ENCODE assay signal across 28 cellular contexts in genomic region chr7:47526466-47526865, GRCh38. TPM values are rescaled to one million over a fixed set of nuclear protein-coding genes. Genes with fewer than 3 reads are reported as not detected.
DNase-seq lines count a peak whose midpoint lies in the region; ATAC-seq and TF ChIP-seq lines count a peak whose summit lies in the region.
"Had no signal": no experiment of that assay in that cellular context is flagged by ENCODE, and none has a peak within 500 bp of the region (broad histone marks: within the 10 kb centered on the region; RNA-seq: fewer than 3 reads in every experiment).

No MANE protein-coding gene starts in this region.

- peaks cover 5% of the 10 kb centered on the region for H3K9me3 Mint-ChIP-seq in chondrocyte (ENCODE audit: low read depth)

- H2AFZ ChIP-seq in PC-9, result no peak overlapping the region
- no peak overlapping the region for H2AFZ ChIP-seq in mesenchymal stem cell (ENCODE audit: low read depth, low read length)

- H3K27ac ChIP-seq in PC-9 (no peak overlapping the region), mesenchymal stem cell (ENCODE audit: low read length, poor library complexity, severe bottlenecking) (no peak overlapping the region)

- CTCF ChIA-PET in PC-9 (lab: Charles Lee), result no interaction called here

- 97% methylated on average over 6 of the region's 6 CpGs for WGBS in mesenchymal stem cell

- H3K27me3 Mint-ChIP-seq in chondrocyte (ENCODE audit: low read depth), result no peaks in the 10 kb centered on the region

- no peak overlapping the region for H2BK15ac ChIP-seq in mesenchymal stem cell (ENCODE audit: low read depth, poor library complexity, severe bottlenecking)

- intact Hi-C loops in PC-9 (cut with micrococcal nuclease; ENCODE audit: unreplicated experiment) (no loop called here), posterior vena cava (cut with DNase I) (no loop called here)

- H3K36me3 Mint-ChIP-seq in chondrocyte (ENCODE audit: low read depth), result peaks cover 60% of the 10 kb centered on the region
- H3K36me3 Mint-ChIP-seq: CD4-positive, alpha-beta memory T cell had no signal

- no peak overlapping the region for H2BK120ac ChIP-seq in mesenchymal stem cell (ENCODE audit: low read depth, low read length)

- H3K27me3 ChIP-seq in PC-9 (ENCODE audit: insufficient read depth, low read depth), result no peaks in the 10 kb centered on the region
- H3K27me3 ChIP-seq in mesenchymal stem cell (ENCODE audit: control insufficient read depth in 1 of 2, insufficient read depth in 1 of 2, low read length in 2 of 2), result peaks cover 0 to 16% of the 10 kb centered on the region in 2 experiments
- H3K27me3 ChIP-seq: BLaER1 treated with 17β-estradiol and CSF1 and Interleukin-3, amounts not matched to agents 10 nM and 100 nM had no signal

- H3K4me1 Mint-ChIP-seq in chondrocyte (ENCODE audit: low read depth), result peaks cover 37% of the 10 kb centered on the region
- H3K4me1 Mint-ChIP-seq: CD4-positive, alpha-beta memory T cell had no signal

- peak overlapping the region; percentile 34 to 73 for H3K18ac ChIP-seq in mesenchymal stem cell (ENCODE audit: low read depth in 1 of 2, low read length in 2 of 2)

- H2BK12ac ChIP-seq in mesenchymal stem cell (ENCODE audit: low read length in 2 of 2), result no peak overlapping the region

- H3K23ac ChIP-seq in mesenchymal stem cell (ENCODE audit: low read length in 2 of 2), result no peak overlapping the region

- H3K9me3 ChIP-seq in PC-9 (ENCODE audit: insufficient read depth, low read depth) (peaks cover 4% of the 10 kb centered on the region; the same call in 1 of the 2 replicates), mesenchymal stem cell (ENCODE audit: control insufficient read depth, low read length) (peaks cover 13% of the 10 kb centered on the region)
- H3K9me3 ChIP-seq: A549, Caco-2 had no signal

- no peak overlapping the region for H3K4ac ChIP-seq in mesenchymal stem cell (ENCODE audit: low read depth in 1 of 2, low read length in 2 of 2)

- no peaks in the 10 kb centered on the region for H3K9me2 ChIP-seq in PC-9 (ENCODE audit: insufficient read depth)
- H3K9me2 ChIP-seq: SK-N-SH had no signal

- peaks cover 52% of the 10 kb centered on the region for H4K20me1 ChIP-seq in PC-9 (ENCODE audit: insufficient read depth)

- TSS peak; percentile 12 for BruUV-seq in PC-9 (replicated peaks; lab: Mats Ljungman, UMichigan)

- H4K91ac ChIP-seq in mesenchymal stem cell (ENCODE audit: low read length), result peak overlapping the region; percentile 53

- peaks cover 48% of the 10 kb centered on the region for H3K79me1 ChIP-seq in mesenchymal stem cell (replicated peaks; ENCODE audit: low read length, poor library complexity, severe bottlenecking)

- POLR2A ChIA-PET in PC-9 (lab: Charles Lee; ENCODE audit: unreplicated experiment), result no interaction called here

- no peak overlapping the region for H3K4me3 Mint-ChIP-seq in chondrocyte (ENCODE audit: unreplicated experiment)
- H3K4me3 Mint-ChIP-seq: CD4-positive, alpha-beta memory T cell; HFFc6 had no signal

- H3K36me3 ChIP-seq in PC-9 (ENCODE audit: low read depth) (peaks cover 75% of the 10 kb centered on the region), mesenchymal stem cell (ENCODE audit: control insufficient read depth in 1 of 2, insufficient read depth in 2 of 2, low read depth in 1 of 2, low read length in 2 of 2) (peaks cover 0 to 57% of the 10 kb centered on the region in 2 experiments)

- H3K4me3 ChIP-seq in PC-9 (no peak overlapping the region), mesenchymal stem cell (ENCODE audit: insufficient read depth in 1 of 2, low read depth in 1 of 2, low read length in 2 of 2) (no peak overlapping the region)
- H3K4me3 ChIP-seq: A549; BLaER1 treated with 17β-estradiol and CSF1 and Interleukin-3, amounts not matched to agents 10 nM and 100 nM; GM12878; HAP-1 had no signal

- H2AK5ac ChIP-seq in mesenchymal stem cell (ENCODE audit: low read length, severe bottlenecking), result no peak overlapping the region

- H3K14ac ChIP-seq in mesenchymal stem cell (ENCODE audit: low read length in 2 of 2), result no peak overlapping the region

- peak overlapping the region; percentile 47 for H4K8ac ChIP-seq in mesenchymal stem cell (ENCODE audit: low read length)

- H3F3A ChIP-seq in PC-9 (ENCODE audit: insufficient read depth, low read depth), result peaks cover 41% of the 10 kb centered on the region

- peaks cover 19% of the 10 kb centered on the region for H3K4me1 ChIP-seq in PC-9 (replicated peaks; ENCODE audit: insufficient read depth)
- H3K4me1 ChIP-seq in mesenchymal stem cell (ENCODE audit: control insufficient read depth, insufficient read depth, low read depth, low read length), result peaks cover 4% of the 10 kb centered on the region
- H3K4me1 ChIP-seq: HAP-1 had no signal

- ATAC-seq in HG03571 (IDR thresholded peaks at IDR 0.05; ENCODE audit: unreplicated experiment), result no peak
- no peak for ATAC-seq in GM19452 (IDR thresholded peaks at IDR 0.05; ENCODE audit: unreplicated experiment)
- ATAC-seq: A549, GM12878 had no signal

- TF ChIP-seq CTCF in PC-9 (conservative IDR thresholded peaks at IDR 0.05) (no peak), chondrocyte (IDR thresholded peaks at IDR 0.05) (no peak)

- no peak overlapping the region for H2BK5ac ChIP-seq in mesenchymal stem cell (ENCODE audit: low read depth, low read length, poor library complexity, severe bottlenecking)

- H3K27ac Mint-ChIP-seq in chondrocyte (ENCODE audit: unreplicated experiment), result no peak overlapping the region
- H3K27ac Mint-ChIP-seq: CD4-positive, alpha-beta memory T cell; HFFc6 had no signal

- no peak overlapping the region for H3K9ac ChIP-seq in mesenchymal stem cell (ENCODE audit: low read length)
- H3K9ac ChIP-seq: BLaER1 treated with 17β-estradiol and CSF1 and Interleukin-3, amounts not matched to agents 10 nM and 100 nM; SK-N-SH had no signal

- DNase-seq in PC-9 (no peak), chondrocyte (ENCODE audit: low spot score) (peak; percentile 55), mesenchymal stem cell (no peak), posterior vena cava (ENCODE audit: low spot score) (peak; percentile 59)
- DNase-seq in effector CD8-positive, alpha-beta T cell (lab: John Stamatoyannopoulos, UW), result no peak
- DNase-seq: AML-193; Caco-2; CD4-positive, alpha-beta memory T cell; DMS79; EL; GDM1; GOT3; HFFc6; Karpas-422; NCI-H1092 treated with DMSO at 0.1 percent for 48 hours; NCI-H1436; NCI-H187; NCI-H2171 treated with DMSO at 0.1 percent for 48 hours; NCI-H524; NCI-H774; SK-N-SH; SW 1271 had no signal

- peaks cover 90% of the 10 kb centered on the region for H3K79me2 ChIP-seq in PC-9 (ENCODE audit: low read depth)

- no peak overlapping the region for H3K4me2 ChIP-seq in PC-9
- H3K4me2 ChIP-seq in mesenchymal stem cell (ENCODE audit: low read length, poor library complexity, severe bottlenecking), result no peak overlapping the region
- H3K4me2 ChIP-seq: A549; BLaER1 treated with 17β-estradiol and CSF1 and Interleukin-3, amounts not matched to agents 10 nM and 100 nM; SK-N-SH had no signal

RNA-seq across cellular contexts. Expression of gene TNS3, which starts 55.4 kb away (rescaled TPM):
- total RNA-seq in PC-9 (2021), result 111 and 143 TPM in 2 replicates
- 320 to 433 TPM (median 426 TPM) in 3 replicates for total RNA-seq in chondrocyte
- polyA plus RNA-seq in mesenchymal stem cell (2013, experiment 1 of 2), result 142 TPM
- polyA plus RNA-seq in mesenchymal stem cell (2013, experiment 2 of 2), result 136 TPM
- total RNA-seq in posterior vena cava, result 10 to 100 TPM; 64.8 to 69.3 TPM

Comparison
In these comparisons a context has a peak if more than half of its experiments do, and no peak if none do; other contexts are left out.
1. DNase-seq: peak in chondrocyte (single experiment) and posterior vena cava (single experiment); none in PC-9 (0 of 2), mesenchymal stem cell (single experiment) and effector CD8-positive, alpha-beta T cell (single experiment).